1 cellular context compared by ENCODE assay signal in the genomic region with DNA sequence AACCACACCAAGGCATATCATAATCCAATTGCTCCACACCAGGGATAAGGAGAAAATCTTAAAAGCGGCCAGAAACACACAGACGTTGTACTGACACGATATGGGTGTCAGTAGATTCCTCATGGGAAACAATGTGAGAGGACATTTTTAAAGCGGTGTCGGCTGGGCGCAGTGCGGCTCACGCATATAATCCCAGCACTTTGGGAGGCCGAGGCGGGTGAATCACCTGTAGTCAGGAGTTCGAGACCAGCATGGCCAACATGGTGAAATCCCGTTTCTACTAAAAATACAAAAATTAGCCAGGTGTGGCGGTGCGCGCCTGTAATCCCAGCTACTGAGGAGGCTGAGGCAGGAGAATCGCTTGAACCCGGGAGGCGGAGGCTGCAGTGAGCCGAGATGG. TPM values are rescaled to one million over a fixed set of nuclear protein-coding genes. Genes with fewer than 3 reads are reported as not detected.
"Had no signal": no experiment of that assay in that cellular context is flagged by ENCODE, and none has a peak within 500 bp of the region (broad histone marks: within the 10 kb centered on the region; RNA-seq: fewer than 3 reads in every experiment).

No MANE protein-coding gene starts in this region.

RNA-seq across cellular contexts. Expression of a gene that starts 11.0 kb away (rescaled TPM):
- total RNA-seq: activated CD4-positive, alpha-beta memory T cell treated with anti-CD3 and anti-CD28 coated beads, Interleukin-2, amount 10 ng/mL, durations not matched to agents 7 days and 5 days had no signal
